In genomic region chr6:25165817-25166216, GRCh38 we compare ENCODE assay signal across 15 cellular contexts.
DNase-seq lines count a peak whose midpoint lies in the region; ATAC-seq, FAIRE-seq and TF ChIP-seq lines count a peak whose summit lies in the region.
"Had no signal": no experiment of that assay in that cellular context is flagged by ENCODE, and none has a peak within 500 bp of the region (broad histone marks: within the 10 kb centered on the region; RNA-seq: fewer than 3 reads in every experiment).

No MANE protein-coding gene starts in this region.

- TF ChIP-seq RAD21 in liver (IDR thresholded peaks at IDR 0.05) (no peak), HepG2 (CRISPR knock-in tag; IDR thresholded peaks at IDR 0.05) (no peak)

- no peak overlapping the region for H3K4me2 ChIP-seq in HepG2 (ENCODE audit: low read depth, low read length)
- H3K4me2 ChIP-seq: KMS-11 had no signal

- H3K9me3 ChIP-seq in liver (ENCODE audit: control insufficient read depth in 4 of 4, low read length in 3 of 4) (no peaks in the 10 kb centered on the region), HepG2 (ENCODE audit: low read length) (peaks cover 5% of the 10 kb centered on the region; the same call in 1 of the 2 replicates), transverse colon (no peaks in the 10 kb centered on the region)
- H3K9me3 ChIP-seq: heart left ventricle, sigmoid colon, stomach had no signal

- H3K4me1 ChIP-seq in liver (ENCODE audit: control insufficient read depth in 4 of 4, insufficient read depth in 4 of 4, low read length in 3 of 4) (peaks cover 0 to 24% (median 6%) of the 10 kb centered on the region in 4 donors), HepG2 (ENCODE audit: insufficient read depth, low read length) (no peaks in the 10 kb centered on the region), transverse colon (peaks cover 0 to 33% (median 3%) of the 10 kb centered on the region in 4 donors)
- H3K4me1 ChIP-seq: sigmoid colon had no signal

- no peaks in the 10 kb centered on the region for H3K27me3 ChIP-seq in liver (ENCODE audit: control insufficient read depth in 4 of 4, insufficient read depth in 4 of 4, low read length in 3 of 4)
- peaks cover 0 to 4% of the 10 kb centered on the region in 2 experiments; a peak in 1 of 5 replicates for H3K27me3 ChIP-seq in HepG2 (ENCODE audit: control insufficient read depth in 1 of 2, insufficient read depth in 2 of 2, low read length in 2 of 2)
- H3K27me3 ChIP-seq in transverse colon = no peaks in the 10 kb centered on the region
- H3K27me3 ChIP-seq: BLaER1 treated with 17β-estradiol and CSF1 and Interleukin-3, amounts not matched to agents 10 nM and 100 nM; heart left ventricle; sigmoid colon; stomach had no signal

- no peak for ATAC-seq in HepG2
- no peak for ATAC-seq in left ventricle myocardium superior

- H3K27ac ChIP-seq in liver (ENCODE audit: low read depth in 1 of 2, low read length in 2 of 2) (peak overlapping the region; percentile 50 to 66), HepG2 (ENCODE audit: extremely low read length, insufficient read depth, low read length) (no peak overlapping the region), coronary artery (no peak overlapping the region), transverse colon (peak overlapping the region in 3 of 4 donors; percentile 51 to 64 (median 60))
- H3K27ac ChIP-seq: BLaER1 treated with 17β-estradiol and CSF1 and Interleukin-3, amounts not matched to agents 10 nM and 100 nM; heart left ventricle; KMS-11; sigmoid colon had no signal

- WGBS in liver = 89% methylated on average over 1 of the region's 1 CpG
- WGBS in HepG2 (ENCODE audit: low lambda C conversion rate) = 59% methylated on average over 1 of the region's 1 CpG
- whole genome bisulfite sequencing in transverse colon (ENCODE audit: low coverage in 1 of 2), 2 donors = 90% methylated on average over 1 of the region's 1 CpG; no CpG with 5 or more reads in 1 of the 2 donors

- peak overlapping the region in 1 of 2 donors; percentile 45 for H3K9ac ChIP-seq in liver (ENCODE audit: low read depth in 1 of 2, low read length in 2 of 2)
- H3K9ac ChIP-seq in HepG2 (ENCODE audit: insufficient read depth, low read depth, low read length) = no peak overlapping the region
- H3K9ac ChIP-seq: BLaER1 treated with 17β-estradiol and CSF1 and Interleukin-3, amounts not matched to agents 10 nM and 100 nM; KMS-11 had no signal

- H4K20me1 ChIP-seq in HepG2 (ENCODE audit: insufficient read depth, low read length) = no peaks in the 10 kb centered on the region
- H4K20me1 ChIP-seq: BLaER1 treated with 17β-estradiol and CSF1 and Interleukin-3, amounts not matched to agents 10 nM and 100 nM had no signal

- TF ChIP-seq EP300 in HepG2 (IDR thresholded peaks at IDR 0.05; ENCODE audit: low read depth in 2 of 2, low read length in 2 of 2) (no peak), HepG2 (CRISPR knock-in tag; IDR thresholded peaks at IDR 0.05; ENCODE audit: borderline replicate concordance) (no peak), transverse colon (IDR thresholded peaks at IDR 0.05; ENCODE audit: low read depth) (no peak)

- in situ Hi-C loops in HepG2 (cut with HindIII; ENCODE audit: extremely low pct_ligation_motif_present, low pct_unique_long_range_greater_than_20kb) (no loop called here), transverse colon (cut with MboI; ENCODE audit: low pct_ligation_motif_present in 1 of 4, low pct_unique_long_range_greater_than_20kb in 1 of 4, low sequenced_read_pairs in 3 of 4) (no loop called here)

- CTCF ChIA-PET in HepG2 (lab: Yijun Ruan, JAX; ENCODE audit: low intra/inter-chr PET ratio, low total read pairs) = no interaction called here

- no peak for DNase-seq in HepG2 (ENCODE audit: low spot score)
- peak; percentile 41 for DNase-seq in OCI-M2 (lab: John Stamatoyannopoulos, UW; ENCODE audit: unreplicated experiment)
- no peak for DNase-seq in coronary artery (ENCODE audit: low spot score)
- DNase-seq in transverse colon = no peak
- no peak for DNase-seq in activated effector memory CD4-positive, alpha-beta T cell treated with anti-CD3 and anti-CD28 coated beads, Interleukin-2, amount 50 U/mL, for 16 hours
- DNase-seq in D721Med (ENCODE audit: insufficient read length, low spot score) = no peak
- no peak for DNase-seq in left ventricle myocardium superior
- DNase-seq: cerebellar nuclear complex, heart left ventricle, nephron progenitor cell, sigmoid colon, stomach had no signal

- TF ChIP-seq CTCF in liver (IDR thresholded peaks at IDR 0.05; ENCODE audit: low read depth, low read length, missing input control) (no peak), HepG2 (CRISPR knock-in tag; IDR thresholded peaks at IDR 0.05) (no peak), coronary artery (IDR thresholded peaks at IDR 0.05) (no peak), transverse colon (IDR thresholded peaks at IDR 0.05) (no peak), D721Med (IDR thresholded peaks at IDR 0.05; ENCODE audit: insufficient read depth, missing control alignments) (no peak)

- H3K4me3 ChIP-seq in liver (ENCODE audit: low read depth in 1 of 3, low read length in 3 of 3) (peak overlapping the region in 2 of 3 donors; percentile 47 to 59), HepG2 (replicated peaks in 1 of 3; ENCODE audit: insufficient read depth in 1 of 3, low read depth in 2 of 3, low read length in 3 of 3) (no peak overlapping the region), coronary artery (peak overlapping the region; percentile 39), transverse colon (peak overlapping the region in 1 of 4 donors; percentile 48)
- H3K4me3 ChIP-seq: BLaER1 treated with 17β-estradiol and CSF1 and Interleukin-3, amounts not matched to agents 10 nM and 100 nM; sigmoid colon had no signal

- H2AFZ ChIP-seq in HepG2 (ENCODE audit: low read length) = no peak overlapping the region

- TF ChIP-seq POLR2A in HepG2 (IDR thresholded peaks at IDR 0.05; ENCODE audit: insufficient read depth in 1 of 2, low read depth in 2 of 2, low read length in 2 of 2) (no peak), transverse colon (IDR thresholded peaks at IDR 0.05) (no peak)

- FAIRE-seq in HepG2 (lab: Jason Lieb, UNC) = no peak
- FAIRE-seq in D721Med (lab: Jason Lieb, UNC) = no peak

- H3K79me2 ChIP-seq in HepG2 (ENCODE audit: insufficient read depth, low read length) = no peaks in the 10 kb centered on the region

- no TSS peak for BruUV-seq in HepG2 (replicated peaks; lab: Mats Ljungman, UMichigan)

- H3K36me3 ChIP-seq in liver (ENCODE audit: control insufficient read depth in 4 of 4, insufficient read depth in 3 of 4, low read depth in 1 of 4, low read length in 3 of 4) = no peaks in the 10 kb centered on the region
- H3K36me3 ChIP-seq in HepG2 (replicated peaks in 1 of 2; ENCODE audit: control insufficient read depth in 1 of 2, insufficient read depth in 2 of 2, low read length in 2 of 2) = no peaks in the 10 kb centered on the region
- H3K36me3 ChIP-seq in transverse colon = no peaks in the 10 kb centered on the region
- H3K36me3 ChIP-seq: BLaER1 treated with 17β-estradiol and CSF1 and Interleukin-3, amounts not matched to agents 10 nM and 100 nM; heart left ventricle; sigmoid colon; stomach had no signal

- POLR2A ChIA-PET in HepG2 (lab: Yijun Ruan, JAX) = no interaction called here

- intact Hi-C loops in HepG2 (cut with micrococcal nuclease; ENCODE audit: unreplicated experiment) = no loop called here
- intact Hi-C loops in transverse colon (cut with DNase I; ENCODE audit: low total_unique reads) = no loop called here
- intact Hi-C loops in left ventricle myocardium superior (cut with micrococcal nuclease) = no loop called here

TF ChIP-seq in liver, 16 proteins besides CTCF, POLR2A, EP300 and RAD21:
- TF ChIP-seq HNF4A (conservative IDR thresholded peaks at IDR 0.05) = no peak
- no peak for TF ChIP-seq ATF3 (IDR thresholded peaks at IDR 0.05)
- TF ChIP-seq GABPA (IDR thresholded peaks at IDR 0.05 in 1 of 2, conservative IDR thresholded peaks at IDR 0.05 in 1 of 2) = no peak
- TF ChIP-seq YY1 (IDR thresholded peaks at IDR 0.05) = no peak
- TF ChIP-seq HNF4G (IDR thresholded peaks at IDR 0.05) = no peak
- no peak for TF ChIP-seq EGR1 (IDR thresholded peaks at IDR 0.05; ENCODE audit: low read depth in 2 of 2)
- TF ChIP-seq, protein P1, sequence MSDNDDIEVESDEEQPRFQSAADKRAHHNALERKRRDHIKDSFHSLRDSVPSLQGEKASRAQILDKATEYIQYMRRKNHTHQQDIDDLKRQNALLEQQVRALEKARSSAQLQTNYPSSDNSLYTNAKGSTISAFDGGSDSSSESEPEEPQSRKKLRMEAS (IDR thresholded peaks at IDR 0.05) = no peak
- no peak for TF ChIP-seq TAF1 (conservative IDR thresholded peaks at IDR 0.05)
- TF ChIP-seq SP1 (IDR thresholded peaks at IDR 0.05) = no peak
- no peak for TF ChIP-seq NR2F2 (IDR thresholded peaks at IDR 0.05)

TF ChIP-seq in HepG2, 621 proteins besides CTCF, POLR2A, EP300 and RAD21 (continues in another document):
- TF ChIP-seq ZNF44 (CRISPR knock-in tag; IDR thresholded peaks at IDR 0.05) (no peak), STAG1 (CRISPR knock-in tag; IDR thresholded peaks at IDR 0.05) (no peak), CAMTA2 (CRISPR knock-in tag; IDR thresholded peaks at IDR 0.05; ENCODE audit: borderline replicate concordance) (no peak), ZSCAN22 (CRISPR knock-in tag; IDR thresholded peaks at IDR 0.05) (no peak)

Comparison
In these comparisons a context has a peak if more than half of its experiments do, and no peak if none do; other contexts are left out.
1. H3K27ac ChIP-seq: peak in liver (2 of 2) and transverse colon (3 of 4); none in HepG2 (single experiment) and coronary artery (0 of 2).
2. H3K4me3 ChIP-seq: peak in liver (2 of 3) and coronary artery (single experiment); none in HepG2 (0 of 3).